8 cellular contexts compared by ENCODE assay signal in the genomic region with DNA sequence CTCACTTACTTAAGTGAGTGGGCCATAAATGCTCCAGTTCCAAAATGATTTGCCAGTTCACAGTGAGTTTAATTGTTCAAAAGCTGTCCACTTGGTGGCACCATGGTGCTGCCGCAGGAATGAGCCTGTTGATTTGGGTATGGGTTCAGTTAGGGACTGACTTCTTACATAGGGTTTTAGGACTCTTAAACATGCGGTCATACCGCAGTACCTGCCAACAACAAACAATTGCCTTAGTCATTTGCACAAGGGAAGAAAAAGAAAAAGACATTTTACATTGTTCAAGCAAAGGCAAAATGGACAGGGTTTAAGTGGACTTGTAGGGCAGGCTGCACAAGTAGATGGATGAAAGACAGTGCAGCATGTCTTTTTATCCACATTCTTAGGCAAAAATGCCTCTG.
DNase-seq lines count a peak whose midpoint lies in the region; TF ChIP-seq lines count a peak whose summit lies in the region.

No MANE protein-coding gene starts in this region.

- in situ Hi-C loops in HAP-1 (cut with MboI; ENCODE audit: low sequenced_read_pairs), result no loop called here
- in situ Hi-C loops in SK-MEL-5 (cut with HindIII; ENCODE audit: low pct_unique_long_range_greater_than_20kb, low sequenced_read_pairs), result no loop called here

- H3K4me3 Mint-ChIP-seq in MCF 10A (ENCODE audit: unreplicated experiment), result no peak overlapping the region

- H3K9me3 ChIP-seq in HAP-1 (no peaks in the 10 kb centered on the region), MM.1S (replicated peaks; ENCODE audit: insufficient read depth, low read length) (no peaks in the 10 kb centered on the region)

- BruUV-seq in MCF 10A (replicated peaks; lab: Mats Ljungman, UMichigan), result no TSS peak

- H3K27me3 Mint-ChIP-seq in MCF 10A (ENCODE audit: insufficient read depth, unreplicated experiment), result peaks cover 78% of the 10 kb centered on the region

- H3K79me2 ChIP-seq in MM.1S (ENCODE audit: low read length), result no peaks in the 10 kb centered on the region

- no peaks in the 10 kb centered on the region for H4K20me1 ChIP-seq in MM.1S (ENCODE audit: insufficient read depth, low read length)

- no peaks in the 10 kb centered on the region for H3K36me3 Mint-ChIP-seq in MCF 10A (ENCODE audit: insufficient read depth, unreplicated experiment)

- H3K4me1 Mint-ChIP-seq in MCF 10A (ENCODE audit: insufficient read depth, unreplicated experiment), result no peaks in the 10 kb centered on the region

- no peak overlapping the region for H3K9ac ChIP-seq in MM.1S (ENCODE audit: low read length)

- no peak overlapping the region for H3K4me3 ChIP-seq in HAP-1
- no peak overlapping the region for H3K4me3 ChIP-seq in MM.1S (ENCODE audit: low read length)

- H3K36me3 ChIP-seq in HAP-1 (replicated peaks) (no peaks in the 10 kb centered on the region), MM.1S (replicated peaks; ENCODE audit: insufficient read depth, low read length) (no peaks in the 10 kb centered on the region)

- H3K4me1 ChIP-seq in HAP-1, result no peaks in the 10 kb centered on the region
- H3K4me1 ChIP-seq in MM.1S (ENCODE audit: low read length), result no peaks in the 10 kb centered on the region

- CTCF ChIA-PET in MCF 10A (lab: Yijun Ruan, JAX), result interaction anchor here (0.6 to 2.5 kb wide), 12 partner anchors 10 to 1835 kb away, joined by 3 to 8 read pairs (median 3); no protein-coding TSS in a partner anchor

- no peaks in the 10 kb centered on the region for H3K9me2 ChIP-seq in MM.1S (replicated peaks; ENCODE audit: insufficient read depth, low read length)

- no peaks in the 10 kb centered on the region for H3K9me3 Mint-ChIP-seq in MCF 10A (ENCODE audit: unreplicated experiment)

- H3K4me2 ChIP-seq in MM.1S (ENCODE audit: low read depth, low read length), result no peak overlapping the region

- H2AFZ ChIP-seq in MM.1S (ENCODE audit: low read length), result no peak overlapping the region

- DNase-seq in NCI-H510A treated with DMSO at 0.1 percent for 48 hours (lab: John Stamatoyannopoulos, UW), result peak; percentile 47
- no peak for DNase-seq in NCI-H510A (lab: John Stamatoyannopoulos, UW)
- DNase-seq in HAP-1 (ENCODE audit: low spot score in 2 of 2), result peak; percentile 55 to 63
- DNase-seq in MM.1S, result peak; percentile 76
- DNase-seq in SK-MEL-5 (ENCODE audit: low read depth, low spot score), result peak; percentile 75
- peak; percentile 71 for DNase-seq in MCF 10A (ENCODE audit: unreplicated experiment)
- DNase-seq in iris pigment epithelial cell (ENCODE audit: low read depth), result peak; percentile 66
- peak; percentile 2 for DNase-seq in stimulated activated CD4-positive, alpha-beta T cell treated with anti-CD3 and anti-CD28 coated beads, Interleukin-4, amount 100 ng/mL, for 4 hours

- H3F3A ChIP-seq in MM.1S (ENCODE audit: insufficient read depth, low read length), result no peaks in the 10 kb centered on the region

- intact Hi-C loops in MCF 10A (cut with micrococcal nuclease), result no loop called here

- peak; percentile 88 for TF ChIP-seq CTCF in MM.1S (IDR thresholded peaks at IDR 0.05; ENCODE audit: low read length)
- TF ChIP-seq CTCF in MCF 10A (IDR thresholded peaks at IDR 0.05; ENCODE audit: unreplicated experiment), result peak; percentile 64

- no peak overlapping the region for H3K27ac Mint-ChIP-seq in MCF 10A (ENCODE audit: low read depth, unreplicated experiment)

- H3K27ac ChIP-seq in MM.1S (ENCODE audit: low read length), result no peak overlapping the region

- POLR2A ChIA-PET in MCF 10A (lab: Yijun Ruan, JAX), result interaction anchor here (0.6 kb wide), 1 partner anchor 223 kb away, joined by 4 read pairs; no protein-coding TSS in a partner anchor

- H3K27me3 ChIP-seq in HAP-1 (ENCODE audit: low read depth), result peaks cover 3% of the 10 kb centered on the region; the same call in 1 of the 2 replicates
- no peaks in the 10 kb centered on the region for H3K27me3 ChIP-seq in MM.1S (replicated peaks; ENCODE audit: insufficient read depth, low read length)
